15 cellular contexts compared by ENCODE assay signal in the genomic region with DNA sequence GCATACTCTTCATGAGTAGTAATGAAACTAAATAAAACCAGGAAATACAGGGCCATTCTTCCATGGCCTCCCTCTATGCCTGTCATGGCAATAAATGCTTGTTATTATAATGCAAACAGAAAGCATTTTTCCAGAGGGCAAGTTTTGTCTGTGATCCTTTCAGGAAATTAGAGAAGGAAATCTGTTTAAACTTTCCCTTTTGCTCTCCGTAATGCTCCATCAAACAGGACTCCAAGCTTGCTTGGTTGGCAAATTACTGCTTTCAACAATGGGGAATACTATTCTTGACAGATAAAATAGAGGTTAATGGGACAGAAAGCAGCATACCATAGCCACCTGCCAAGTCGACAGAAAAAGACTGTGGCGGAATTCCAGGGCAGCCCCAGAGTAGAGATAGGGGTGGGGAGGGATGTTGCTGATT.
DNase-seq lines count a peak whose midpoint lies in the region; ATAC-seq, FAIRE-seq and TF ChIP-seq lines count a peak whose summit lies in the region.
"Had no signal": no experiment of that assay in that cellular context is flagged by ENCODE, and none has a peak within 500 bp of the region (broad histone marks: within the 10 kb centered on the region; RNA-seq: fewer than 3 reads in every experiment).

No MANE protein-coding gene starts in this region.

- peaks cover 0 to 2% of the 10 kb centered on the region in 2 experiments for H4K20me1 ChIP-seq in H1 (replicated peaks in 1 of 2; ENCODE audit: control insufficient read depth in 1 of 2, insufficient read depth in 2 of 2, low read length in 2 of 2)

- TF ChIP-seq RAD21 in H1 (IDR thresholded peaks at IDR 0.05 in 1 of 2, conservative IDR thresholded peaks at IDR 0.05 in 1 of 2; ENCODE audit: low read depth in 2 of 2, low read length in 2 of 2) = no peak

- no peak for TF ChIP-seq POLR2A in H1 (IDR thresholded peaks at IDR 0.05; ENCODE audit: control extremely low read depth in 1 of 2, low read depth in 2 of 2, low read length in 2 of 2)
- TF ChIP-seq POLR2A in thyroid gland (IDR thresholded peaks at IDR 0.05) = no peak
- TF ChIP-seq POLR2A in testis (IDR thresholded peaks at IDR 0.05) = no peak

- ATAC-seq in lung (ENCODE audit: insufficient read depth, low FRiP score) (no peak), GM19455 (IDR thresholded peaks at IDR 0.05; ENCODE audit: unreplicated experiment) (no peak)
- ATAC-seq: activated T-cell treated with anti-CD3 and anti-CD28 coated beads, Interleukin-2, amount 50 U/mL, for 72 hours; GM12878; stimulated activated effector memory CD8-positive, alpha-beta T cell treated with anti-CD3 and anti-CD28 coated beads, Interleukin-12 subunit alpha, Interleukin-12 subunit beta, amount 100 ng/mL, for 72 hours had no signal

- H3K23me2 ChIP-seq in H1 (ENCODE audit: low read depth, low read length) = no peaks in the 10 kb centered on the region

- CTCF ChIA-PET in H1 (lab: Charles Lee; ENCODE audit: partially characterized antibody) = interaction anchor here (0.6 to 2.4 kb wide), 7 partner anchors 9 to 334 kb away, joined by 3 to 7 read pairs (median 3); no protein-coding TSS in a partner anchor

- no peak overlapping the region for H2BK12ac ChIP-seq in H1 (ENCODE audit: low read depth, low read length)

- POLR2A ChIA-PET in H1 (lab: Charles Lee; ENCODE audit: partially characterized antibody) = no interaction called here

- H3K27ac ChIP-seq in H1 (ENCODE audit: low read depth, low read length) (no peak overlapping the region), lung (ENCODE audit: low read depth in 1 of 2, low read length in 1 of 2) (peak overlapping the region; percentile 26 to 56), thyroid gland (no peak overlapping the region), testis (no peak overlapping the region)
- H3K27ac ChIP-seq: vagina had no signal

- H3K9me3 ChIP-seq in H1 (ENCODE audit: insufficient read depth in 2 of 2, low read depth in 1 of 2, low read length in 1 of 2) (no peaks in the 10 kb centered on the region), lung (ENCODE audit: control insufficient read depth in 2 of 2, insufficient read depth in 1 of 2, low read length in 1 of 2) (no peaks in the 10 kb centered on the region), thyroid gland (no peaks in the 10 kb centered on the region), testis (no peaks in the 10 kb centered on the region)
- H3K9me3 ChIP-seq: vagina had no signal

- no peak overlapping the region for H2BK20ac ChIP-seq in H1 (ENCODE audit: low read length)

- H3K79me2 ChIP-seq in H1 (ENCODE audit: control insufficient read depth in 1 of 2, insufficient read depth in 2 of 2, low read length in 2 of 2) = no peaks in the 10 kb centered on the region

- no peak overlapping the region for H2AK5ac ChIP-seq in H1 (ENCODE audit: low read depth, low read length)

- peak overlapping the region in 1 of 2 experiments; percentile 17; a peak in 1 of 4 replicates for H3K4me2 ChIP-seq in H1 (ENCODE audit: insufficient read depth in 1 of 2, low read depth in 2 of 2, low read length in 2 of 2)

- H3K9ac ChIP-seq in H1 (replicated peaks in 1 of 4; ENCODE audit: extremely low read depth in 1 of 4, low read depth in 3 of 4, low read length in 3 of 4) = no peak overlapping the region

- no peak overlapping the region for H3K14ac ChIP-seq in H1 (ENCODE audit: insufficient read length)

- H3K27me3 ChIP-seq in H1 (replicated peaks in 1 of 4; ENCODE audit: control insufficient read depth in 3 of 4, extremely low read depth in 1 of 4, insufficient read depth in 3 of 4, low read length in 3 of 4) = peaks cover 2 to 23% (median 12%) of the 10 kb centered on the region in 4 experiments; a peak in 6 of 7 replicates
- no peaks in the 10 kb centered on the region for H3K27me3 ChIP-seq in lung (ENCODE audit: control insufficient read depth, insufficient read depth)
- no peaks in the 10 kb centered on the region for H3K27me3 ChIP-seq in thyroid gland
- no peaks in the 10 kb centered on the region for H3K27me3 ChIP-seq in testis
- H3K27me3 ChIP-seq: vagina had no signal

- no peak overlapping the region for H3K56ac ChIP-seq in H1 (replicated peaks; ENCODE audit: insufficient read length, low read depth, low read length)

- H2BK5ac ChIP-seq in H1 (ENCODE audit: low read depth, low read length) = no peak overlapping the region

- no peaks in the 10 kb centered on the region for H3K79me1 ChIP-seq in H1 (ENCODE audit: low read depth, low read length)

- H3K4ac ChIP-seq in H1 (replicated peaks; ENCODE audit: insufficient read length, low read depth, low read length) = no peak overlapping the region

- FAIRE-seq in H1 (lab: Jason Lieb, UNC) = peak; percentile 39
- FAIRE-seq: GM12878 had no signal

- no peak overlapping the region for H2BK15ac ChIP-seq in H1 (ENCODE audit: low read length)

- peak; percentile 41 for DNase-seq in NCI-H2227 treated with DMSO at 0.1 percent for 48 hours (lab: John Stamatoyannopoulos, UW)
- no peak for DNase-seq in H1 (ENCODE audit: low read depth in 1 of 2, low spot score in 2 of 2)
- no peak for DNase-seq in lung (ENCODE audit: low spot score)
- DNase-seq in thyroid gland = peak; percentile 12 to 29
- DNase-seq in NCI-H226 = no peak
- DNase-seq in testis = no peak
- DNase-seq: activated CD4-positive, alpha-beta T cell treated with anti-CD3 and anti-CD28 coated beads, Interleukin-2, amount 10 ng/mL, durations not matched to agents 24 days and 14 days; activated T-cell treated with anti-CD3 and anti-CD28 coated beads, Interleukin-2, amount 50 U/mL, for 72 hours; KG1; NCI-H1436 treated with DMSO at 0.1 percent for 48 hours; stimulated activated CD4-positive, alpha-beta T cell treated with anti-CD3 and anti-CD28 coated beads, Interleukin-4, amount 100 ng/mL, for 4 hours had no signal

- H4K5ac ChIP-seq in H1 (ENCODE audit: insufficient read length, low read depth, low read length) = no peak overlapping the region

- no peak overlapping the region for H4K8ac ChIP-seq in H1 (ENCODE audit: extremely low read depth, insufficient read depth, low read length)

- no peak for TF ChIP-seq EP300 in H1 (IDR thresholded peaks at IDR 0.05; ENCODE audit: borderline replicate concordance in 1 of 2, low read depth in 2 of 2, low read length in 2 of 2)

- 25% methylated on average over 3 of the region's 3 CpGs; no CpG with 5 or more reads in 1 of the 2 experiments for WGBS in H1 (ENCODE audit: extremely low coverage in 1 of 2, insufficient coverage in 1 of 2, insufficient read length in 1 of 2, insufficient replicate concordance in 2 of 2, low coverage in 1 of 2, low lambda C conversion rate in 2 of 2, missing lambda C conversion rate in 1 of 2), 2 experiments
- 48 to 58% methylated on average over 3 of the region's 3 CpGs for WGBS in lung, 2 donors
- 16 to 20% methylated on average over 3 of the region's 3 CpGs for WGBS in thyroid gland, 2 donors
- WGBS in testis, 2 donors = 31 to 39% methylated on average over 3 of the region's 3 CpGs

- no peak overlapping the region for H2AFZ ChIP-seq in H1 (ENCODE audit: low read length)

- no peak overlapping the region for H4K91ac ChIP-seq in H1 (replicated peaks; ENCODE audit: insufficient read length, low read length)

- peaks cover 2 to 15% (median 7%) of the 10 kb centered on the region in 4 experiments; a peak in 5 of 7 replicates for H3K4me1 ChIP-seq in H1 (replicated peaks in 1 of 4; ENCODE audit: control insufficient read depth in 3 of 4, insufficient read depth in 4 of 4, low read length in 3 of 4)
- H3K4me1 ChIP-seq in lung (ENCODE audit: control insufficient read depth in 2 of 2, insufficient read depth in 2 of 2, low read length in 2 of 2) = peaks cover 4 to 29% of the 10 kb centered on the region in 2 donors
- H3K4me1 ChIP-seq in thyroid gland = peaks cover 8 to 9% of the 10 kb centered on the region in 2 donors
- peaks cover 5% of the 10 kb centered on the region for H3K4me1 ChIP-seq in testis

- H3K4me3 ChIP-seq in H1 (ENCODE audit: extremely low read depth in 1 of 4, insufficient read depth in 2 of 4, low read depth in 3 of 4, low read length in 4 of 4) (no peak overlapping the region), lung (no peak overlapping the region), thyroid gland (replicated peaks in 1 of 3) (no peak overlapping the region), testis (no peak overlapping the region)
- H3K4me3 ChIP-seq: GM12878, vagina had no signal

- intact Hi-C loops in thyroid gland (cut with DNase I) = no loop called here
- intact Hi-C loops in testis (cut with DNase I; ENCODE audit: low total_unique reads) = no loop called here

- TF ChIP-seq CTCF in H1 (IDR thresholded peaks at IDR 0.05; ENCODE audit: control extremely low read depth in 1 of 3, insufficient read depth in 1 of 3, low read depth in 1 of 3, low read length in 3 of 3) (no peak), lung (IDR thresholded peaks at IDR 0.05; ENCODE audit: control extremely low read depth, extremely low read depth) (no peak), thyroid gland (IDR thresholded peaks at IDR 0.05) (no peak), testis (IDR thresholded peaks at IDR 0.05) (no peak)

- no peak overlapping the region for H3K23ac ChIP-seq in H1 (ENCODE audit: insufficient read length)

- H3K36me3 ChIP-seq in H1 (ENCODE audit: control insufficient read depth in 2 of 4, insufficient read depth in 4 of 4, low read length in 3 of 4) = no peaks in the 10 kb centered on the region
- H3K36me3 ChIP-seq in lung (ENCODE audit: control insufficient read depth in 2 of 2, insufficient read depth in 2 of 2, low read length in 2 of 2) = no peaks in the 10 kb centered on the region
- no peaks in the 10 kb centered on the region for H3K36me3 ChIP-seq in thyroid gland
- no peaks in the 10 kb centered on the region for H3K36me3 ChIP-seq in testis (ENCODE audit: low read depth, missing control alignments)
- H3K36me3 ChIP-seq: vagina had no signal

- H2BK120ac ChIP-seq in H1 (replicated peaks; ENCODE audit: low read depth, low read length) = no peak overlapping the region

- H3K18ac ChIP-seq in H1 (ENCODE audit: extremely low read depth, low read length) = no peak overlapping the region

TF ChIP-seq in H1, 55 proteins besides CTCF, POLR2A, EP300 and RAD21:
- TF ChIP-seq ZNF274 (IDR thresholded peaks at IDR 0.05; ENCODE audit: borderline replicate concordance, extremely low read depth, low read length) (no peak), HDAC6 (IDR thresholded peaks at IDR 0.05; ENCODE audit: low read depth, low read length) (no peak), BCL11A (IDR thresholded peaks at IDR 0.05; ENCODE audit: low read depth in 2 of 2, low read length in 2 of 2) (no peak), RNF2 (IDR thresholded peaks at IDR 0.05; ENCODE audit: borderline replicate concordance, low read depth, low read length, missing control alignments, poor library complexity, severe bottlenecking) (no peak), TEAD4 (IDR thresholded peaks at IDR 0.05; ENCODE audit: low read depth, low read length) (peak; percentile 47; the same call in 1 of the 2 replicates), CBX5 (IDR thresholded peaks at IDR 0.05; ENCODE audit: low read depth, low read length) (no peak)
TF ChIP-seq in H1: peak in this region for 1.

Comparison
In these comparisons a context has a peak if more than half of its experiments do, and no peak if none do; other contexts are left out.
1. DNase-seq: peak in NCI-H2227 treated with DMSO at 0.1 percent for 48 hours (single experiment) and thyroid gland (2 of 2); none in H1 (0 of 2), lung (single experiment), NCI-H226 (single experiment) and testis (single experiment).
2. H3K27ac ChIP-seq: peak in lung (2 of 2); none in H1 (single experiment), thyroid gland (0 of 3) and testis (0 of 2).